In genomic region chr17:78325076-78325712, GRCh38 we compare ENCODE assay signal across 8 cellular contexts. TPM values are rescaled to one million over a fixed set of nuclear protein-coding genes. Genes with fewer than 3 reads are reported as not detected.
DNase-seq lines count a peak whose midpoint lies in the region; ATAC-seq, FAIRE-seq and TF ChIP-seq lines count a peak whose summit lies in the region.

No MANE protein-coding gene starts in this region.

- ATAC-seq in body of pancreas (peak; percentile 36), HG02981 (IDR thresholded peaks at IDR 0.05; ENCODE audit: unreplicated experiment) (no peak)

- H3K4me3 ChIP-seq in HFF-Myc (replicated peaks; ENCODE audit: low read depth, low read length) (peak overlapping the region; percentile 18), body of pancreas (no peak overlapping the region), kidney (ENCODE audit: low read length in 2 of 2) (no peak overlapping the region), stomach (no peak overlapping the region), small intestine (ENCODE audit: low read depth in 1 of 2, low read length in 2 of 2) (no peak overlapping the region)

- DNase-seq in HFF-Myc (ENCODE audit: extremely low read depth, low read depth) (no peak), body of pancreas (peak in 1 of 4 donors; percentile 50), kidney (peak; percentile 85), stomach (no peak), HK-2 (ENCODE audit: unreplicated experiment) (no peak), small intestine (no peak), NCI-H1417 treated with DMSO at 0.1 percent for 48 hours (lab: John Stamatoyannopoulos, UW) (no peak)

- H3K9ac ChIP-seq in kidney (ENCODE audit: low read length in 2 of 2), result no peak overlapping the region

- H3K27ac ChIP-seq in body of pancreas, result peak overlapping the region in 2 of 4 donors; percentile 59 to 68
- H3K27ac ChIP-seq in kidney (ENCODE audit: low read depth in 2 of 2, low read length in 2 of 2), result peak overlapping the region; percentile 59 to 83
- peak overlapping the region; percentile 43 to 89 (median 83) for H3K27ac ChIP-seq in stomach
- H3K27ac ChIP-seq in small intestine (ENCODE audit: low read depth in 1 of 2, low read length in 1 of 2), result peak overlapping the region in 1 of 2 donors; percentile 98

- WGBS in body of pancreas, 2 donors, result 80 to 83% methylated on average over 7 to 20 of the region's 20 CpGs
- WGBS in stomach, 5 donors, result 51 to 85% (median 66%) methylated on average over 19 to 20 of the region's 20 CpGs
- 64 to 86% (median 80%) methylated on average over 20 of the region's 20 CpGs for WGBS in small intestine, 3 donors

- TF ChIP-seq CTCF in HFF-Myc (IDR thresholded peaks at IDR 0.05; ENCODE audit: low read depth, low read length, missing control alignments) (no peak), body of pancreas (IDR thresholded peaks at IDR 0.05) (no peak), kidney (IDR thresholded peaks at IDR 0.05; ENCODE audit: borderline replicate concordance, extremely low read depth, insufficient read depth) (no peak), stomach (IDR thresholded peaks at IDR 0.05) (no peak)

- H3K27me3 ChIP-seq in body of pancreas (no peaks in the 10 kb centered on the region), stomach (no peaks in the 10 kb centered on the region), small intestine (ENCODE audit: control insufficient read depth in 2 of 2, insufficient read depth in 2 of 2, low read length in 2 of 2) (no peaks in the 10 kb centered on the region)

- FAIRE-seq in kidney (lab: Jason Lieb, UNC) (no peak), small intestine (lab: Jason Lieb, UNC) (no peak)

- no peak for TF ChIP-seq EP300 in stomach (IDR thresholded peaks at IDR 0.05)

- no peak for TF ChIP-seq POLR2A in body of pancreas (IDR thresholded peaks at IDR 0.05)
- TF ChIP-seq POLR2A in stomach (IDR thresholded peaks at IDR 0.05), result no peak

- H3K36me3 ChIP-seq in body of pancreas (replicated peaks in 1 of 2; ENCODE audit: insufficient read depth in 1 of 2, low read depth in 2 of 2), result no peaks in the 10 kb centered on the region
- H3K36me3 ChIP-seq in kidney (ENCODE audit: control insufficient read depth in 1 of 2, insufficient read depth in 2 of 2, low read length in 2 of 2), result no peaks in the 10 kb centered on the region
- H3K36me3 ChIP-seq in stomach, result no peaks in the 10 kb centered on the region
- no peaks in the 10 kb centered on the region for H3K36me3 ChIP-seq in small intestine (ENCODE audit: control insufficient read depth in 2 of 2, insufficient read depth in 2 of 2, low read length in 2 of 2)

- H3K9me3 ChIP-seq in body of pancreas (no peaks in the 10 kb centered on the region), kidney (ENCODE audit: control insufficient read depth in 1 of 2, low read length in 2 of 2) (no peaks in the 10 kb centered on the region), stomach (no peaks in the 10 kb centered on the region), small intestine (ENCODE audit: control insufficient read depth, low read depth) (no peaks in the 10 kb centered on the region)

- H3K4me1 ChIP-seq in body of pancreas (no peaks in the 10 kb centered on the region), kidney (ENCODE audit: control insufficient read depth in 1 of 2, insufficient read depth in 1 of 2, low read depth in 1 of 2, low read length in 2 of 2) (peaks cover 5 to 7% of the 10 kb centered on the region in 2 donors), stomach (peaks cover 17 to 35% (median 25%) of the 10 kb centered on the region in 4 donors), small intestine (ENCODE audit: control insufficient read depth in 2 of 2, insufficient read depth in 1 of 2, low read depth in 1 of 2, low read length in 1 of 2) (peaks cover 0 to 6% of the 10 kb centered on the region in 2 donors)

- intact Hi-C loops in body of pancreas (cut with DNase I), result no loop called here
- intact Hi-C loops in kidney (cut with DNase I), result no loop called here
- intact Hi-C loops in stomach (cut with DNase I; ENCODE audit: low total_unique reads), result no loop called here

RNA-seq across cellular contexts. Expression of gene SOCS3, which starts 34.7 kb away (rescaled TPM):
- 10 to 100 TPM; 21.0 to 63.9 TPM for total RNA-seq in body of pancreas
- 110 TPM for total RNA-seq in kidney
- 31.2 TPM for polyA plus RNA-seq in kidney (ENCODE audit: insufficient read depth, low read depth, low replicate concordance)
- total RNA-seq in stomach, result 10 to 100 TPM; 48.4 to 62.9 (median 52.2) TPM
- polyA plus RNA-seq in stomach, result 10 to 100 TPM; 18.7 to 46.9 (median 39.7) TPM
- 10 to 100 TPM in 1 of 3 donors, 1 to 10 TPM in 2; 3.4 to 67.3 (median 6.5) TPM for polyA plus RNA-seq in small intestine

RNA-seq across cellular contexts. Expression of gene PGS1, which starts 53.3 kb away (rescaled TPM):
- 10 to 100 TPM; 17.1 to 30.4 TPM for total RNA-seq in body of pancreas
- 65.4 TPM for total RNA-seq in kidney
- polyA plus RNA-seq in kidney (ENCODE audit: insufficient read depth, low read depth, low replicate concordance), result 15.6 TPM
- 100 to 1,000 TPM in 2 of 5 donors, 10 to 100 TPM in 3; 27.8 to 209 (median 41.7) TPM for total RNA-seq in stomach
- polyA plus RNA-seq in stomach, result 10 to 100 TPM; 11.9 to 19.1 (median 14.9) TPM
- 10 to 100 TPM; 14.9 to 24.9 (median 16.1) TPM for polyA plus RNA-seq in small intestine
